Comparison of ENCODE assay signal across 8 cellular contexts in the genomic region with DNA sequence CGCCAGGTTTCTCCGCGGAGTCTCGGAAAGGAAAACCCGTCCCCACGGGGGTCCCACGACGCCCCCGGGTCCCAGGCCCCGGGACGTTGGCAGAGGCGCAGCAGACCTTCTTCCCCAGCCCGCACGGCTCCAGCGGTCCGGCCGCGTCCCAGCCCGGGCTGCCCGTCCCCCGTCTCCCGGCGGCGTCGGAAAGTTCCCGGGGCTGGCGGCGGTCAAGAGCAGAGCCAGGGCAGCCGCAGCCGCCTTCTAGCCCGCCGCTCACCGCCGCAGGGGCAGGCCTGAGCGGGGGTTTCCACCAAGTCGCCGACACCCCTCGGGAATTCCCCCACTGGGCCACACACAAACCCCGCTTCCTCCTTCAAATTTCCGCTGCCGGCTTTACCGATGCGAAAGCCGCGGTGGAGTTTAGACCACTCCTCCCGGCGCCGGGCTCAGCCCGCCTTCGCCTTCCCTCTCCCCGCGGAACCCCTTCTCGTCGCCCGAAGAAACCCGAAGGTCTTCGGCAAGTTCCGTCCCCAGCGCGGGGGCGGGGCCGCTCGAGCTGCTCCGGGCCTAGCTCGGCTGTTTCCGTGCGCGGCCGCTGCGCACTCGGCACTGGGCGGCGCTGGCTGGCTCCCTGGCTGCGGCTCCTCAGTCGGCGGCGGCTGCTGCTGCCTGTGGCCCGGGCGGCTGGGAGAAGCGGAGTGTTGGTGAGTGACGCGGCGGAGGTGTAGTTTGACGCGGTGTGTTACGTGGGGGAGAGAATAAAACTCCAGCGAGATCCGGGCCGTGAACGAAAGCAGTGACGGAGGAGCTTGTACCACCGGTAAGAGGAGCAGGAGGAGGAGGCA. TPM values are rescaled to one million over a fixed set of nuclear protein-coding genes. Genes with fewer than 3 reads are reported as not detected.
DNase-seq lines count a peak whose midpoint lies in the region; ATAC-seq and TF ChIP-seq lines count a peak whose summit lies in the region.

CREB1 (plus strand) TSS at position 633 of the 830 bp plus-strand sequence. CDS start 25,674 bp downstream, outside the sequence.

- peak; percentile 97 for DNase-seq in NCI-H748 (lab: John Stamatoyannopoulos, UW; ENCODE audit: unreplicated experiment)
- DNase-seq in activated CD4-positive, alpha-beta T cell treated with anti-CD3 and anti-CD28 coated beads, Interleukin-2, amount 50 U/mL, for 1 hour = peak; percentile 100
- peak; percentile 97 for DNase-seq in dedifferentiated amniotic fluid mesenchymal stem cell (ENCODE audit: extremely low spot score)
- peak; percentile 98 to 100 for DNase-seq in left lung
- peak; percentile 100 for DNase-seq in stimulated activated CD4-positive, alpha-beta T cell treated with anti-CD3 and anti-CD28 coated beads, Interleukin-2, amount 100 ng/mL, for 48 hours

- peaks cover 40 to 71% (median 49%) of the 10 kb centered on the region in 10 experiments for H3K4me1 ChIP-seq in BLaER1 treated with 17β-estradiol and CSF1 and Interleukin-3, amounts not matched to agents 10 nM and 100 nM
- peaks cover 25 to 54% of the 10 kb centered on the region in 2 donors for H3K4me1 ChIP-seq in left lung

- peak within 1 kb of the TSS; percentile 95 to 100 (median 98) for H3K9ac ChIP-seq in BLaER1 treated with 17β-estradiol and CSF1 and Interleukin-3, amounts not matched to agents 10 nM and 100 nM

- H3K27me3 ChIP-seq in BLaER1 treated with 17β-estradiol and CSF1 and Interleukin-3, amounts not matched to agents 10 nM and 100 nM = no peaks in the 10 kb centered on the region
- no peaks in the 10 kb centered on the region for H3K27me3 ChIP-seq in left lung

- peak within 1 kb of the TSS; percentile 88 to 96 (median 92) for H3K4me2 ChIP-seq in BLaER1 treated with 17β-estradiol and CSF1 and Interleukin-3, amounts not matched to agents 10 nM and 100 nM

- H3K9me3 ChIP-seq in BLaER1 treated with 17β-estradiol and CSF1 and Interleukin-3, amounts not matched to agents 10 nM and 100 nM (replicated peaks in 1 of 11) = no peaks in the 10 kb centered on the region
- H3K9me3 ChIP-seq in left lung = no peaks in the 10 kb centered on the region

- peak within 1 kb of the TSS; percentile 93 to 100 (median 98) for H3K27ac ChIP-seq in BLaER1 treated with 17β-estradiol and CSF1 and Interleukin-3, amounts not matched to agents 10 nM and 100 nM
- H3K27ac ChIP-seq in left lung = peak within 1 kb of the TSS; percentile 98 to 99

- intact Hi-C loops in left lung (cut with DNase I) = no loop called here

- peaks cover 33 to 42% (median 39%) of the 10 kb centered on the region in 11 experiments; a peak in 21 of 22 replicates for H4K20me1 ChIP-seq in BLaER1 treated with 17β-estradiol and CSF1 and Interleukin-3, amounts not matched to agents 10 nM and 100 nM

- TF ChIP-seq CTCF in left lung (IDR thresholded peaks at IDR 0.05) = no peak

- ATAC-seq in GM19351 (IDR thresholded peaks at IDR 0.05; ENCODE audit: unreplicated experiment) (peak; percentile 81), HG03521 (IDR thresholded peaks at IDR 0.05; ENCODE audit: unreplicated experiment) (peak; percentile 78), left lung (peak; percentile 94)

- H3K36me3 ChIP-seq in BLaER1 treated with 17β-estradiol and CSF1 and Interleukin-3, amounts not matched to agents 10 nM and 100 nM = peaks cover 0 to 27% (median 6%) of the 10 kb centered on the region in 11 experiments; a peak in 9 of 22 replicates
- H3K36me3 ChIP-seq in left lung = no peaks in the 10 kb centered on the region

- peak within 1 kb of the TSS; percentile 69 to 91 (median 81) for H3K4me3 ChIP-seq in BLaER1 treated with 17β-estradiol and CSF1 and Interleukin-3, amounts not matched to agents 10 nM and 100 nM
- H3K4me3 ChIP-seq in left lung = peak within 1 kb of the TSS; percentile 51 to 68

RNA-seq across cellular contexts. Expression of gene CREB1, which starts in this region (rescaled TPM):
- 10 to 100 TPM; 62.3 to 66.5 TPM for total RNA-seq in left lung

Comparison
In these comparisons a context has a peak if more than half of its experiments do, and no peak if none do; other contexts are left out.
1. Peak in every context shown above with its lines: DNase-seq, ATAC-seq, H3K4me3 ChIP-seq and H3K27ac ChIP-seq.